ENCODE assay signal across 1 cellular context in genomic region chr5:27450607-27451006, GRCh38.
TF ChIP-seq lines count a peak whose summit lies in the region.

No MANE protein-coding gene starts in this region.

TF ChIP-seq in GM12878, 131 proteins besides CTCF, POLR2A, EP300 and RAD21 (continued from another document):
- TF ChIP-seq BCLAF1 (IDR thresholded peaks at IDR 0.05) (no peak), CHD4 (IDR thresholded peaks at IDR 0.05) (no peak), E4F1 (IDR thresholded peaks at IDR 0.05; ENCODE audit: borderline replicate concordance, partially characterized antibody) (no peak), RFX5 (IDR thresholded peaks at IDR 0.05; ENCODE audit: low read depth, low read length) (no peak), ZNF24 (IDR thresholded peaks at IDR 0.05) (no peak), BRCA1 (IDR thresholded peaks at IDR 0.05; ENCODE audit: low read depth, low read length) (no peak), NFIC (IDR thresholded peaks at IDR 0.05; ENCODE audit: low read depth, low read length) (no peak), CHD1 (IDR thresholded peaks at IDR 0.05; ENCODE audit: low read depth, low read length) (no peak), ZNF207 (IDR thresholded peaks at IDR 0.05; ENCODE audit: borderline replicate concordance) (no peak), TARDBP (IDR thresholded peaks at IDR 0.05; ENCODE audit: borderline replicate concordance) (no peak), TCF7 (IDR thresholded peaks at IDR 0.05; ENCODE audit: borderline replicate concordance) (no peak), NKRF (conservative IDR thresholded peaks at IDR 0.05) (no peak), CEBPZ (IDR thresholded peaks at IDR 0.05; ENCODE audit: low read depth, low read length) (no peak)
